In genomic region chr13:113579686-113580085, GRCh38 we compare ENCODE assay signal across 25 cellular contexts. TPM values are rescaled to one million over a fixed set of nuclear protein-coding genes. Genes with fewer than 3 reads are reported as not detected.
DNase-seq lines count a peak whose midpoint lies in the region; ATAC-seq, FAIRE-seq and TF ChIP-seq lines count a peak whose summit lies in the region.
"Had no signal": no experiment of that assay in that cellular context is flagged by ENCODE, and none has a peak within 500 bp of the region (broad histone marks: within the 10 kb centered on the region; RNA-seq: fewer than 3 reads in every experiment).

No MANE protein-coding gene starts in this region.

- H3K23ac ChIP-seq in trophoblast cell (ENCODE audit: low read length) = no peak overlapping the region

- H4K8ac ChIP-seq in trophoblast cell (ENCODE audit: low read depth, low read length) = no peak overlapping the region

- H3K36me3 ChIP-seq in kidney (ENCODE audit: control insufficient read depth in 1 of 2, insufficient read depth in 2 of 2, low read length in 2 of 2) = no peaks in the 10 kb centered on the region
- no peaks in the 10 kb centered on the region for H3K36me3 ChIP-seq in spleen
- no peaks in the 10 kb centered on the region for H3K36me3 ChIP-seq in trophoblast cell (ENCODE audit: control insufficient read depth in 1 of 2, insufficient read depth in 2 of 2, low read length in 2 of 2)
- H3K36me3 ChIP-seq: BE2C, SJSA1 had no signal

- TF ChIP-seq CTCF in GM13976 (IDR thresholded peaks at IDR 0.05; ENCODE audit: borderline replicate concordance, control extremely low read depth, extremely low read depth, insufficient read depth, missing control alignments) (no peak), kidney (IDR thresholded peaks at IDR 0.05; ENCODE audit: borderline replicate concordance, extremely low read depth, insufficient read depth) (no peak), spleen (IDR thresholded peaks at IDR 0.05 in 8 of 11, conservative IDR thresholded peaks at IDR 0.05 in 3 of 11) (no peak)

- H3K9ac ChIP-seq in kidney (ENCODE audit: low read length in 2 of 2) (no peak overlapping the region), trophoblast cell (ENCODE audit: low read length) (no peak overlapping the region)

- H3K4me3 Mint-ChIP-seq in activated CD8-positive, alpha-beta memory T cell treated with anti-CD3 and anti-CD28 coated beads, Interleukin-2, amount 10 ng/mL, durations not matched to agents 7 days and 5 days = no peak overlapping the region
- H3K4me3 Mint-ChIP-seq in activated T-cell treated with anti-CD3 and anti-CD28 coated beads, Interleukin-2, amount 50 U/mL, for 24 hours = no peak overlapping the region
- H3K4me3 Mint-ChIP-seq: CD14-positive monocyte had no signal

- H3K4me1 ChIP-seq in kidney (ENCODE audit: control insufficient read depth in 1 of 2, insufficient read depth in 1 of 2, low read depth in 1 of 2, low read length in 2 of 2) (no peaks in the 10 kb centered on the region), spleen (peaks cover 0 to 4% (median 0%) of the 10 kb centered on the region in 6 donors), trophoblast cell (ENCODE audit: control insufficient read depth in 1 of 2, insufficient read depth in 2 of 2, low read length in 2 of 2) (peaks cover 0 to 3% of the 10 kb centered on the region in 2 experiments)
- H3K4me1 ChIP-seq: BE2C had no signal

- H3K79me2 ChIP-seq in trophoblast cell (ENCODE audit: control insufficient read depth, insufficient read depth, low read length, poor library complexity) = peaks cover 3% of the 10 kb centered on the region

- no peak overlapping the region for H2AFZ ChIP-seq in trophoblast cell (ENCODE audit: insufficient read depth, low read length, poor library complexity)

- in situ Hi-C loops in GM13976 (cut with MboI; ENCODE audit: low sequenced_read_pairs, unreplicated experiment) = no loop called here

- ATAC-seq in activated CD8-positive, alpha-beta memory T cell treated with anti-CD3 and anti-CD28 coated beads, Interleukin-2, amount 10 ng/mL, durations not matched to agents 7 days and 5 days = no peak
- no peak for ATAC-seq in GM19397 (IDR thresholded peaks at IDR 0.05; ENCODE audit: unreplicated experiment)
- ATAC-seq: HCT116, HepG2, PC-3 had no signal

- no peak overlapping the region for H4K91ac ChIP-seq in trophoblast cell (ENCODE audit: low read depth, low read length)

- WGBS in spleen, 5 donors = 91 to 97% (median 93%) methylated on average over 8 of the region's 8 CpGs
- WGBS in trophoblast cell (ENCODE audit: extremely low coverage, insufficient coverage, insufficient read length) = 83% methylated on average over 1 of the region's 8 CpGs

- no peak overlapping the region for H2BK12ac ChIP-seq in trophoblast cell (ENCODE audit: low read length)

- H3K27me3 ChIP-seq in spleen (replicated peaks in 1 of 7) (no peaks in the 10 kb centered on the region), trophoblast cell (ENCODE audit: insufficient read depth, low read length) (no peaks in the 10 kb centered on the region)
- H3K27me3 ChIP-seq: SJSA1 had no signal

- no peak overlapping the region for H2AK5ac ChIP-seq in trophoblast cell (ENCODE audit: low read length)

- H3K79me1 ChIP-seq in trophoblast cell (ENCODE audit: low read length) = no peaks in the 10 kb centered on the region

- H3K27ac ChIP-seq in kidney (ENCODE audit: low read depth in 2 of 2, low read length in 2 of 2) = no peak overlapping the region
- no peak overlapping the region for H3K27ac ChIP-seq in spleen
- H3K27ac ChIP-seq in trophoblast cell (ENCODE audit: low read depth, low read length) = no peak overlapping the region
- H3K27ac ChIP-seq: SJSA1 had no signal

- H3K18ac ChIP-seq in trophoblast cell (ENCODE audit: low read length) = no peak overlapping the region

- no peak overlapping the region for H2BK120ac ChIP-seq in trophoblast cell (ENCODE audit: insufficient read depth, low read length, poor library complexity)

- H3K4ac ChIP-seq in trophoblast cell (ENCODE audit: low read depth, low read length) = no peak overlapping the region

- H3K36me3 Mint-ChIP-seq in activated CD8-positive, alpha-beta memory T cell treated with anti-CD3 and anti-CD28 coated beads, Interleukin-2, amount 10 ng/mL, durations not matched to agents 7 days and 5 days = peaks cover 2% of the 10 kb centered on the region
- peaks cover 3% of the 10 kb centered on the region for H3K36me3 Mint-ChIP-seq in activated T-cell treated with anti-CD3 and anti-CD28 coated beads, Interleukin-2, amount 50 U/mL, for 24 hours (ENCODE audit: low read depth)

- CTCF ChIA-PET in activated CD8-positive, alpha-beta memory T cell treated with anti-CD3 and anti-CD28 coated beads, Interleukin-2, amount 10 ng/mL, durations not matched to agents 7 days and 5 days (lab: Charles Lee) = interaction anchor here (1.4 kb wide), 1 partner anchor 11 kb away, joined by 4 read pairs; no protein-coding TSS in a partner anchor

- no peak for TF ChIP-seq POLR2A in spleen (IDR thresholded peaks at IDR 0.05)

- DNase-seq in GM13976 (ENCODE audit: low spot score) (peak; percentile 1), kidney (peak; percentile 27), spleen (peak; percentile 31), trophoblast cell (no peak)
- DNase-seq in activated CD8-positive, alpha-beta memory T cell treated with anti-CD3 and anti-CD28 coated beads, Interleukin-2, amount 10 ng/mL, durations not matched to agents 7 days and 5 days = peak; percentile 30
- no peak for DNase-seq in activated T-cell treated with anti-CD3 and anti-CD28 coated beads, Interleukin-2, amount 50 U/mL, for 24 hours
- DNase-seq: BE2C, DMS 273 treated with DMSO at 0.1 percent for 48 hours, DMS79, GF-D8, Kasumi-1, NCI-H1092 treated with DMSO at 0.1 percent for 48 hours, NCI-H1436, NCI-H187, NCI-H2107, NCI-H446, NCI-H524 treated with DMSO at 0.1 percent for 48 hours, PC-3 had no signal

- H3K14ac ChIP-seq in trophoblast cell (ENCODE audit: low read length) = no peak overlapping the region

- H4K12ac ChIP-seq in trophoblast cell (ENCODE audit: low read depth, low read length) = no peak overlapping the region

- no peak overlapping the region for H2BK5ac ChIP-seq in trophoblast cell (ENCODE audit: low read depth, low read length, poor library complexity)

- peaks cover 6% of the 10 kb centered on the region for H3K9me3 Mint-ChIP-seq in activated CD8-positive, alpha-beta memory T cell treated with anti-CD3 and anti-CD28 coated beads, Interleukin-2, amount 10 ng/mL, durations not matched to agents 7 days and 5 days (ENCODE audit: low read depth)
- H3K9me3 Mint-ChIP-seq in activated T-cell treated with anti-CD3 and anti-CD28 coated beads, Interleukin-2, amount 50 U/mL, for 24 hours = peaks cover 17% of the 10 kb centered on the region

- H3K4me3 ChIP-seq in kidney (ENCODE audit: low read length in 2 of 2) (no peak overlapping the region), spleen (no peak overlapping the region), trophoblast cell (ENCODE audit: low read depth, low read length) (no peak overlapping the region)
- H3K4me3 ChIP-seq: SJSA1 had no signal

- H3K27ac Mint-ChIP-seq in activated CD8-positive, alpha-beta memory T cell treated with anti-CD3 and anti-CD28 coated beads, Interleukin-2, amount 10 ng/mL, durations not matched to agents 7 days and 5 days = no peak overlapping the region
- no peak overlapping the region for H3K27ac Mint-ChIP-seq in activated T-cell treated with anti-CD3 and anti-CD28 coated beads, Interleukin-2, amount 50 U/mL, for 24 hours
- H3K27ac Mint-ChIP-seq: CD14-positive monocyte had no signal

- FAIRE-seq in kidney (lab: Jason Lieb, UNC) = no peak
- FAIRE-seq: GM12891, GM19239, HepG2 had no signal

- H3K4me2 ChIP-seq in trophoblast cell (ENCODE audit: low read length) = no peak overlapping the region

- peaks cover 3 to 4% of the 10 kb centered on the region in 2 donors for H3K9me3 ChIP-seq in kidney (ENCODE audit: control insufficient read depth in 1 of 2, low read length in 2 of 2)
- peaks cover 0 to 32% (median 23%) of the 10 kb centered on the region in 8 donors for H3K9me3 ChIP-seq in spleen
- H3K9me3 ChIP-seq in trophoblast cell (ENCODE audit: insufficient read depth, low read depth, low read length) = no peaks in the 10 kb centered on the region

- peaks cover 4% of the 10 kb centered on the region for H3K4me1 Mint-ChIP-seq in activated CD8-positive, alpha-beta memory T cell treated with anti-CD3 and anti-CD28 coated beads, Interleukin-2, amount 10 ng/mL, durations not matched to agents 7 days and 5 days
- peaks cover 4% of the 10 kb centered on the region for H3K4me1 Mint-ChIP-seq in activated T-cell treated with anti-CD3 and anti-CD28 coated beads, Interleukin-2, amount 50 U/mL, for 24 hours (ENCODE audit: low read depth)

- intact Hi-C loops in kidney (cut with DNase I) = no loop called here
- intact Hi-C loops in spleen (cut with DNase I; ENCODE audit: low total_unique reads) = no loop called here

- peaks cover 22% of the 10 kb centered on the region for H3K27me3 Mint-ChIP-seq in activated CD8-positive, alpha-beta memory T cell treated with anti-CD3 and anti-CD28 coated beads, Interleukin-2, amount 10 ng/mL, durations not matched to agents 7 days and 5 days
- H3K27me3 Mint-ChIP-seq in activated T-cell treated with anti-CD3 and anti-CD28 coated beads, Interleukin-2, amount 50 U/mL, for 24 hours = peaks cover 6% of the 10 kb centered on the region

RNA-seq across cellular contexts. Expression of gene TFDP1, which starts 4.9 kb away (rescaled TPM):
- total RNA-seq in activated CD8-positive, alpha-beta memory T cell treated with anti-CD3 and anti-CD28 coated beads, Interleukin-2, amount 10 ng/mL, durations not matched to agents 7 days and 5 days = 100 to 1,000 TPM; 168 to 175 TPM
- total RNA-seq in kidney (46.9 TPM), spleen (10 to 100 TPM; 47.5 to 91.7 (median 59.4) TPM)
- polyA plus RNA-seq in kidney (ENCODE audit: insufficient read depth, low read depth, low replicate concordance) (33.8 TPM), spleen (10 to 100 TPM; 21.7 to 42.4 (median 40.1) TPM)
- polyA plus RNA-seq in trophoblast cell (2013) = 59.9 and 61.4 TPM in 2 replicates

Comparison
In these comparisons a context has a peak if more than half of its experiments do, and no peak if none do; other contexts are left out.
1. DNase-seq: peak in GM13976 (single experiment), activated CD8-positive, alpha-beta memory T cell treated with anti-CD3 and anti-CD28 coated beads, Interleukin-2, amount 10 ng/mL, durations not matched to agents 7 days and 5 days (single experiment), kidney (single experiment) and spleen (single experiment); none in trophoblast cell (0 of 2) and activated T-cell treated with anti-CD3 and anti-CD28 coated beads, Interleukin-2, amount 50 U/mL, for 24 hours (single experiment).